8 cellular contexts compared by ENCODE assay signal in the genomic region with DNA sequence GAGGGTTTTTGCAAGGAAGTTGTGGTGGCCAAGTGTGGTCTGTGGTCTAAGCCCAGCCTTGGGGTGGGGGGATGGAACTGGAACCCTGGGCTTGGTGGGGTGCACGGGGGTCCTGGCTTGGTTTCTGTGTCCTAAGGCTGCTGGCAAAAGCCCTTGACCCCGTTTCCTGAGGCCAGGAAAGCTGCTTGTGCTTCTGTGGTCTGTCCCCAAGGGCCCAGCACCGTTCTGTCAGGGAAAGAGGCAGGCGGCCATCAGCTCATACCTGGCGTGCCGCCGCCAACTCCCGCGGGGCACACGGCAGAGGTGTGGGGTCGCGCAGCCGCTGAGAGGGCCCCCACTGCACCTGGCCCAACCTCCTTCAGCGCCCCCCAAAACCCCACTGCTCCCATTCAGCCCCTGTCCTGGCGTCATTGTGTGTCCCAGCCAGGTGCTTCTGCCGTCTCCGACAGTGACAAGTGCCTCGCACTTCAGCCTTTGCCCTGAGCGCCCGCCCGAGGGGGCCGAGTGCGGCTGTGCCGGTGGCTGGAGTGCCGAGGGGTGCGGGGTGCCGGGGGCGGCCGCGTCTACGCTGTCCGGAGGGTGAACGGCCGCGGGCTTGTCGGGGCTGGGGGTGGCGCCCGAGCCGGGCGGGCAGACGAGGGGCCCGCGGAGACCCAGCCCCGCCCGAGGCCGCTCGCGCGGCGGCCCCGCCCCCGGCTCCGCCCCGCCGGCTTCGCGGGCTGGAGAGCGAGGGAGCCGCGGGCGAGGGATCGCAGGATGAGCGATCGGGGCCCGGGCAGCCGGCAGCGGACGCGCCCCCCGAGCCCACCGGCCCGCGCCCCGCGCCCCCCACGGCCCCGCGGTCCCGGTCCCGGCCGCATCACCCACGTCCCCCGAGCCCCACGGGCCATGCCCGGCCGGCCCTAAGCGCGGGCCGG. TPM values are rescaled to one million over a fixed set of nuclear protein-coding genes. Genes with fewer than 3 reads are reported as not detected.
DNase-seq lines count a peak whose midpoint lies in the region; ATAC-seq lines count a peak whose summit lies in the region.

Gene CNIH2 (plus strand): TSS at position 701 of the 917 bp plus-strand sequence. CDS start 282 bp downstream, outside the sequence.

- H3K9me3 Mint-ChIP-seq in activated naive CD4-positive, alpha-beta T cell treated with anti-CD3 and anti-CD28 coated beads, Interleukin-2, amount 10 ng/mL, durations not matched to agents 7 days and 5 days: no peaks in the 10 kb centered on the region

- no peaks in the 10 kb centered on the region for H3K9me3 ChIP-seq in MG63

- H3K27ac Mint-ChIP-seq in activated naive CD4-positive, alpha-beta T cell treated with anti-CD3 and anti-CD28 coated beads, Interleukin-2, amount 10 ng/mL, durations not matched to agents 7 days and 5 days: peak within 1 kb of the TSS; percentile 55

- H3K27me3 Mint-ChIP-seq in activated naive CD4-positive, alpha-beta T cell treated with anti-CD3 and anti-CD28 coated beads, Interleukin-2, amount 10 ng/mL, durations not matched to agents 7 days and 5 days: peaks cover 36% of the 10 kb centered on the region

- H3K27me3 ChIP-seq in MG63: no peaks in the 10 kb centered on the region

- peak within 1 kb of the TSS; percentile 40 for H3K4me3 Mint-ChIP-seq in activated naive CD4-positive, alpha-beta T cell treated with anti-CD3 and anti-CD28 coated beads, Interleukin-2, amount 10 ng/mL, durations not matched to agents 7 days and 5 days

- peaks cover 40% of the 10 kb centered on the region for H3K4me1 Mint-ChIP-seq in activated naive CD4-positive, alpha-beta T cell treated with anti-CD3 and anti-CD28 coated beads, Interleukin-2, amount 10 ng/mL, durations not matched to agents 7 days and 5 days

- DNase-seq in NCI-H2196 (lab: John Stamatoyannopoulos, UW; ENCODE audit: unreplicated experiment) (peak; percentile 68), NCI-H2196 treated with DMSO at 0.1 percent for 48 hours (lab: John Stamatoyannopoulos, UW; ENCODE audit: unreplicated experiment) (no peak), NCI-H69 (lab: John Stamatoyannopoulos, UW) (peak; percentile 79), hepatic stellate cell (ENCODE audit: low spot score) (peak; percentile 69), MG63 (no peak)
- peak; percentile 66 for DNase-seq in activated naive CD4-positive, alpha-beta T cell treated with anti-CD3 and anti-CD28 coated beads, Interleukin-2, amount 10 ng/mL, durations not matched to agents 7 days and 5 days
- peak; percentile 49 to 65 for DNase-seq in stimulated activated CD4-positive, alpha-beta T cell treated with anti-CD3 and anti-CD28 coated beads, Interleukin-2, amount 100 ng/mL, for 24 hours

- ATAC-seq in GM21526 (IDR thresholded peaks at IDR 0.05; ENCODE audit: low FRiP score, unreplicated experiment): no peak

- CTCF ChIA-PET in activated naive CD4-positive, alpha-beta T cell treated with anti-CD3 and anti-CD28 coated beads, Interleukin-2, amount 10 ng/mL, durations not matched to agents 7 days and 5 days (lab: Charles Lee): interaction anchor here (0.9 to 1.2 kb wide), 3 partner anchors 10 to 255 kb away, joined by 3 to 5 read pairs (median 3); partner anchors contain the start of gene RAB1B

- H3K36me3 Mint-ChIP-seq in activated naive CD4-positive, alpha-beta T cell treated with anti-CD3 and anti-CD28 coated beads, Interleukin-2, amount 10 ng/mL, durations not matched to agents 7 days and 5 days: peaks cover 29% of the 10 kb centered on the region

- H3K36me3 ChIP-seq in MG63: peaks cover 25% of the 10 kb centered on the region

- no peak within 1 kb of the TSS for H3K4me3 ChIP-seq in MG63

RNA-seq across cellular contexts. Expression of gene CNIH2, which starts in this region (rescaled TPM):
- total RNA-seq in MG63 (2014; rRNA removed; shearing (Covaris generic); ENCODE audit: low replicate concordance): not detected in 2 replicates

Comparison
In these comparisons a context has a peak if more than half of its experiments do, and no peak if none do; other contexts are left out.
1. DNase-seq: peak in NCI-H2196 (single experiment), NCI-H69 (single experiment), activated naive CD4-positive, alpha-beta T cell treated with anti-CD3 and anti-CD28 coated beads, Interleukin-2, amount 10 ng/mL, durations not matched to agents 7 days and 5 days (single experiment), hepatic stellate cell (single experiment) and stimulated activated CD4-positive, alpha-beta T cell treated with anti-CD3 and anti-CD28 coated beads, Interleukin-2, amount 100 ng/mL, for 24 hours (2 of 2); none in NCI-H2196 treated with DMSO at 0.1 percent for 48 hours (single experiment) and MG63 (single experiment).